1 cellular context compared by ENCODE assay signal in the genomic region with DNA sequence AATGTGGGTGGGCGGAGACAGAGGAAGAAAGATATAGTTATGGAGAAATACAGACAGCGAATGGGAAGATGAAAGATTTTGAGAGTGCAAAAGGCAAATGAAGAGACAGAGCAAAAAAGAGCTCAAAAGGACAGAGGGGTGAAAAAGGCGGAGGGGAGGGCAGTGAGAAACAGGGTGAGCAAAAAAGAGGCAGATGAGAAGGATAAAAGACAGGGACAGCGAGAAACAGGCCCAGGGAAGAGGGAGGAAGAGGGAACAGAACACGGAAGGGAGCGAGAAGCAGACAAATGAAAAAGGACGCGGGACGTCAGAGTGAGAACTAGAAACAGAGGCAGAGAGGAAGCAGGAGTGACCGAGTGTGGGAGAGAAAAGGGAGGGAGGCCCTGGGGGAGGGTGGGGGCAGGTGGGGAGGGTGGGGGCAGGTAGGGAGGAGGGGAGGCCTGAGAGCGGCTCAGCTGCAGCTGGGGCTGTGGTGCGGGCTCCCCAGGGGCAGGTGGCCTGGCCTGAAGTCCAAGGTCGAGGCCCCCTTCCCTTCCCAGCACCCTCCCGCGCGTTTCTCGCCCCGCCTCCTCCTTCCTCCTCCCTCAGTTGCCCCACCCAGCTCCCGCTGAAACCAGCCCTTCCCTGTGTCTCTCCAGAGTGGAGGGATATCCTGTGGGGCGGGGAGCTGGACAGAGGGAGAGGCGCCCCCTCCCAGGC.
TF ChIP-seq lines count a peak whose summit lies in the region.

No MANE protein-coding gene starts in this region.

TF ChIP-seq in GM23338, 12 proteins besides CTCF, POLR2A, EP300 and RAD21:
- TF ChIP-seq, protein P1, sequence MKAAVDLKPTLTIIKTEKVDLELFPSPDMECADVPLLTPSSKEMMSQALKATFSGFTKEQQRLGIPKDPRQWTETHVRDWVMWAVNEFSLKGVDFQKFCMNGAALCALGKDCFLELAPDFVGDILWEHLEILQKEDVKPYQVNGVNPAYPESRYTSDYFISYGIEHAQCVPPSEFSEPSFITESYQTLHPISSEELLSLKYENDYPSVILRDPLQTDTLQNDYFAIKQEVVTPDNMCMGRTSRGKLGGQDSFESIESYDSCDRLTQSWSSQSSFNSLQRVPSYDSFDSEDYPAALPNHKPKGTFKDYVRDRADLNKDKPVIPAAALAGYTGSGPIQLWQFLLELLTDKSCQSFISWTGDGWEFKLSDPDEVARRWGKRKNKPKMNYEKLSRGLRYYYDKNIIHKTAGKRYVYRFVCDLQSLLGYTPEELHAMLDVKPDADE (IDR thresholded peaks at IDR 0.05) = no peak
- no peak for TF ChIP-seq JUNB (IDR thresholded peaks at IDR 0.05; ENCODE audit: unreplicated experiment)
- no peak for TF ChIP-seq ZNF114 (CRISPR knock-in tag; IDR thresholded peaks at IDR 0.05)
- TF ChIP-seq, protein P2, sequence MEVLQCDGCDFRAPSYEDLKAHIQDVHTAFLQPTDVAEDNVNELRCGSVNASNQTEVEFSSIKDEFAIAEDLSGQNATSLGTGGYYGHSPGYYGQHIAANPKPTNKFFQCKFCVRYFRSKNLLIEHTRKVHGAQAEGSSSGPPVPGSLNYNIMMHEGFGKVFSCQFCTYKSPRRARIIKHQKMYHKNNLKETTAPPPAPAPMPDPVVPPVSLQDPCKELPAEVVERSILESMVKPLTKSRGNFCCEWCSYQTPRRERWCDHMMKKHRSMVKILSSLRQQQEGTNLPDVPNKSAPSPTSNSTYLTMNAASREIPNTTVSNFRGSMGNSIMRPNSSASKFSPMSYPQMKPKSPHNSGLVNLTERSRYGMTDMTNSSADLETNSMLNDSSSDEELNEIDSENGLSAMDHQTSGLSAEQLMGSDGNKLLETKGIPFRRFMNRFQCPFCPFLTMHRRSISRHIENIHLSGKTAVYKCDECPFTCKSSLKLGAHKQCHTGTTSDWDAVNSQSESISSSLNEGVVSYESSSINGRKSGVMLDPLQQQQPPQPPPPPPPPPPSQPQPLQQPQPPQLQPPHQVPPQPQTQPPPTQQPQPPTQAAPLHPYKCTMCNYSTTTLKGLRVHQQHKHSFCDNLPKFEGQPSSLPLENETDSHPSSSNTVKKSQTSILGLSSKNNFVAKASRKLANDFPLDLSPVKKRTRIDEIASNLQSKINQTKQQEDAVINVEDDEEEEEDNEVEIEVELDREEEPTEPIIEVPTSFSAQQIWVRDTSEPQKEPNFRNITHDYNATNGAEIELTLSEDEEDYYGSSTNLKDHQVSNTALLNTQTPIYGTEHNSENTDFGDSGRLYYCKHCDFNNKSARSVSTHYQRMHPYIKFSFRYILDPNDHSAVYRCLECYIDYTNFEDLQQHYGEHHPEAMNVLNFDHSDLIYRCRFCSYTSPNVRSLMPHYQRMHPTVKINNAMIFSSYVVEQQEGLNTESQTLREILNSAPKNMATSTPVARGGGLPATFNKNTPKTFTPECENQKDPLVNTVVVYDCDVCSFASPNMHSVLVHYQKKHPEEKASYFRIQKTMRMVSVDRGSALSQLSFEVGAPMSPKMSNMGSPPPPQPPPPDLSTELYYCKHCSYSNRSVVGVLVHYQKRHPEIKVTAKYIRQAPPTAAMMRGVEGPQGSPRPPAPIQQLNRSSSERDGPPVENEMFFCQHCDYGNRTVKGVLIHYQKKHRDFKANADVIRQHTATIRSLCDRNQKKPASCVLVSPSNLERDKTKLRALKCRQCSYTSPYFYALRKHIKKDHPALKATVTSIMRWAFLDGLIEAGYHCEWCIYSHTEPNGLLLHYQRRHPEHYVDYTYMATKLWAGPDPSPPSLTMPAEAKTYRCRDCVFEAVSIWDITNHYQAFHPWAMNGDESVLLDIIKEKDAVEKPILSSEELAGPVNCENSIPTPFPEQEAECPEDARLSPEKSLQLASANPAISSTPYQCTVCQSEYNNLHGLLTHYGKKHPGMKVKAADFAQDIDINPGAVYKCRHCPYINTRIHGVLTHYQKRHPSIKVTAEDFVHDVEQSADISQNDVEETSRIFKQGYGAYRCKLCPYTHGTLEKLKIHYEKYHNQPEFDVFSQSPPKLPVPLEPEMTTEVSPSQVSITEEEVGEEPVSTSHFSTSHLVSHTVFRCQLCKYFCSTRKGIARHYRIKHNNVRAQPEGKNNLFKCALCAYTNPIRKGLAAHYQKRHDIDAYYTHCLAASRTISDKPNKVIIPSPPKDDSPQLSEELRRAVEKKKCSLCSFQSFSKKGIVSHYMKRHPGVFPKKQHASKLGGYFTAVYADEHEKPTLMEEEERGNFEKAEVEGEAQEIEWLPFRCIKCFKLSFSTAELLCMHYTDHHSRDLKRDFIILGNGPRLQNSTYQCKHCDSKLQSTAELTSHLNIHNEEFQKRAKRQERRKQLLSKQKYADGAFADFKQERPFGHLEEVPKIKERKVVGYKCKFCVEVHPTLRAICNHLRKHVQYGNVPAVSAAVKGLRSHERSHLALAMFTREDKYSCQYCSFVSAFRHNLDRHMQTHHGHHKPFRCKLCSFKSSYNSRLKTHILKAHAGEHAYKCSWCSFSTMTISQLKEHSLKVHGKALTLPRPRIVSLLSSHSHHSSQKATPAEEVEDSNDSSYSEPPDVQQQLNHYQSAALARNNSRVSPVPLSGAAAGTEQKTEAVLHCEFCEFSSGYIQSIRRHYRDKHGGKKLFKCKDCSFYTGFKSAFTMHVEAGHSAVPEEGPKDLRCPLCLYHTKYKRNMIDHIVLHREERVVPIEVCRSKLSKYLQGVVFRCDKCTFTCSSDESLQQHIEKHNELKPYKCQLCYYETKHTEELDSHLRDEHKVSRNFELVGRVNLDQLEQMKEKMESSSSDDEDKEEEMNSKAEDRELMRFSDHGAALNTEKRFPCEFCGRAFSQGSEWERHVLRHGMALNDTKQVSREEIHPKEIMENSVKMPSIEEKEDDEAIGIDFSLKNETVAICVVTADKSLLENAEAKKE (CRISPR knock-in tag; IDR thresholded peaks at IDR 0.05) = no peak
- no peak for TF ChIP-seq NANOG (IDR thresholded peaks at IDR 0.05; ENCODE audit: borderline replicate concordance)
- TF ChIP-seq STAT1 (IDR thresholded peaks at IDR 0.05; ENCODE audit: unreplicated experiment) = no peak
- TF ChIP-seq EZH2 (IDR thresholded peaks at IDR 0.05; ENCODE audit: low read depth, unreplicated experiment) = no peak
- no peak for TF ChIP-seq ZNF331 (CRISPR knock-in tag; IDR thresholded peaks at IDR 0.05; ENCODE audit: low read depth)
- no peak for TF ChIP-seq POLR2AphosphoS5 (IDR thresholded peaks at IDR 0.05; ENCODE audit: low read depth)
- no peak for TF ChIP-seq CREB1 (CRISPR knock-in tag; IDR thresholded peaks at IDR 0.05; ENCODE audit: low read depth)
- no peak for TF ChIP-seq EZH2phosphoT487 (IDR thresholded peaks at IDR 0.05; ENCODE audit: unreplicated experiment)
- TF ChIP-seq, protein P3, sequence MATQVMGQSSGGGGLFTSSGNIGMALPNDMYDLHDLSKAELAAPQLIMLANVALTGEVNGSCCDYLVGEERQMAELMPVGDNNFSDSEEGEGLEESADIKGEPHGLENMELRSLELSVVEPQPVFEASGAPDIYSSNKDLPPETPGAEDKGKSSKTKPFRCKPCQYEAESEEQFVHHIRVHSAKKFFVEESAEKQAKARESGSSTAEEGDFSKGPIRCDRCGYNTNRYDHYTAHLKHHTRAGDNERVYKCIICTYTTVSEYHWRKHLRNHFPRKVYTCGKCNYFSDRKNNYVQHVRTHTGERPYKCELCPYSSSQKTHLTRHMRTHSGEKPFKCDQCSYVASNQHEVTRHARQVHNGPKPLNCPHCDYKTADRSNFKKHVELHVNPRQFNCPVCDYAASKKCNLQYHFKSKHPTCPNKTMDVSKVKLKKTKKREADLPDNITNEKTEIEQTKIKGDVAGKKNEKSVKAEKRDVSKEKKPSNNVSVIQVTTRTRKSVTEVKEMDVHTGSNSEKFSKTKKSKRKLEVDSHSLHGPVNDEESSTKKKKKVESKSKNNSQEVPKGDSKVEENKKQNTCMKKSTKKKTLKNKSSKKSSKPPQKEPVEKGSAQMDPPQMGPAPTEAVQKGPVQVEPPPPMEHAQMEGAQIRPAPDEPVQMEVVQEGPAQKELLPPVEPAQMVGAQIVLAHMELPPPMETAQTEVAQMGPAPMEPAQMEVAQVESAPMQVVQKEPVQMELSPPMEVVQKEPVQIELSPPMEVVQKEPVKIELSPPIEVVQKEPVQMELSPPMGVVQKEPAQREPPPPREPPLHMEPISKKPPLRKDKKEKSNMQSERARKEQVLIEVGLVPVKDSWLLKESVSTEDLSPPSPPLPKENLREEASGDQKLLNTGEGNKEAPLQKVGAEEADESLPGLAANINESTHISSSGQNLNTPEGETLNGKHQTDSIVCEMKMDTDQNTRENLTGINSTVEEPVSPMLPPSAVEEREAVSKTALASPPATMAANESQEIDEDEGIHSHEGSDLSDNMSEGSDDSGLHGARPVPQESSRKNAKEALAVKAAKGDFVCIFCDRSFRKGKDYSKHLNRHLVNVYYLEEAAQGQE (IDR thresholded peaks at IDR 0.05; ENCODE audit: unreplicated experiment) = no peak
